1 cellular context compared by ENCODE assay signal in the genomic region with DNA sequence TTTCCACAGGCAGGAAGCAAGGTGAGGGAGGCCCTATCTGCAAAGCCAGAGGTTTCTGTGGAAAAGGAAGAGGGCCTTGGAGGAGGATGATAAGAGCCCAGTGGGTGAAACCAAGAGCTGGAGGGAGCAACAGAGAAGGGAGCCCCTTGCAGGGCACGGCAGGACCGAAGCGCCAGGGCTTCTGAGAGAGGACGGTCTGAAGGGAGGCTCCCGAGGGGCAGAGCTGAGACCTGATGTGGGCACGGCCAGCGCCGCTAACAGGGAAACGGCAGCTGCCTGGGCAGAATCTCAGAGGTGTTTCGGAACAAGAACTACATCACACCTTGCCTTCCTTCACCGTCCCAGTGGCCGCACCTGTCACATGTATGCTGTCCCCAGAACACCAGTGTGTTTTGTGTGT.
TF ChIP-seq lines count a peak whose summit lies in the region.

No MANE protein-coding gene starts in this region.

TF ChIP-seq in H1, 55 proteins besides CTCF, POLR2A, EP300 and RAD21:
- TF ChIP-seq, protein P1, sequence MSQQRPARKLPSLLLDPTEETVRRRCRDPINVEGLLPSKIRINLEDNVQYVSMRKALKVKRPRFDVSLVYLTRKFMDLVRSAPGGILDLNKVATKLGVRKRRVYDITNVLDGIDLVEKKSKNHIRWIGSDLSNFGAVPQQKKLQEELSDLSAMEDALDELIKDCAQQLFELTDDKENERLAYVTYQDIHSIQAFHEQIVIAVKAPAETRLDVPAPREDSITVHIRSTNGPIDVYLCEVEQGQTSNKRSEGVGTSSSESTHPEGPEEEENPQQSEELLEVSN (IDR thresholded peaks at IDR 0.05): no peak
- TF ChIP-seq RFX5 (IDR thresholded peaks at IDR 0.05; ENCODE audit: borderline replicate concordance, low read depth, low read length): no peak
- TF ChIP-seq, protein P2, sequence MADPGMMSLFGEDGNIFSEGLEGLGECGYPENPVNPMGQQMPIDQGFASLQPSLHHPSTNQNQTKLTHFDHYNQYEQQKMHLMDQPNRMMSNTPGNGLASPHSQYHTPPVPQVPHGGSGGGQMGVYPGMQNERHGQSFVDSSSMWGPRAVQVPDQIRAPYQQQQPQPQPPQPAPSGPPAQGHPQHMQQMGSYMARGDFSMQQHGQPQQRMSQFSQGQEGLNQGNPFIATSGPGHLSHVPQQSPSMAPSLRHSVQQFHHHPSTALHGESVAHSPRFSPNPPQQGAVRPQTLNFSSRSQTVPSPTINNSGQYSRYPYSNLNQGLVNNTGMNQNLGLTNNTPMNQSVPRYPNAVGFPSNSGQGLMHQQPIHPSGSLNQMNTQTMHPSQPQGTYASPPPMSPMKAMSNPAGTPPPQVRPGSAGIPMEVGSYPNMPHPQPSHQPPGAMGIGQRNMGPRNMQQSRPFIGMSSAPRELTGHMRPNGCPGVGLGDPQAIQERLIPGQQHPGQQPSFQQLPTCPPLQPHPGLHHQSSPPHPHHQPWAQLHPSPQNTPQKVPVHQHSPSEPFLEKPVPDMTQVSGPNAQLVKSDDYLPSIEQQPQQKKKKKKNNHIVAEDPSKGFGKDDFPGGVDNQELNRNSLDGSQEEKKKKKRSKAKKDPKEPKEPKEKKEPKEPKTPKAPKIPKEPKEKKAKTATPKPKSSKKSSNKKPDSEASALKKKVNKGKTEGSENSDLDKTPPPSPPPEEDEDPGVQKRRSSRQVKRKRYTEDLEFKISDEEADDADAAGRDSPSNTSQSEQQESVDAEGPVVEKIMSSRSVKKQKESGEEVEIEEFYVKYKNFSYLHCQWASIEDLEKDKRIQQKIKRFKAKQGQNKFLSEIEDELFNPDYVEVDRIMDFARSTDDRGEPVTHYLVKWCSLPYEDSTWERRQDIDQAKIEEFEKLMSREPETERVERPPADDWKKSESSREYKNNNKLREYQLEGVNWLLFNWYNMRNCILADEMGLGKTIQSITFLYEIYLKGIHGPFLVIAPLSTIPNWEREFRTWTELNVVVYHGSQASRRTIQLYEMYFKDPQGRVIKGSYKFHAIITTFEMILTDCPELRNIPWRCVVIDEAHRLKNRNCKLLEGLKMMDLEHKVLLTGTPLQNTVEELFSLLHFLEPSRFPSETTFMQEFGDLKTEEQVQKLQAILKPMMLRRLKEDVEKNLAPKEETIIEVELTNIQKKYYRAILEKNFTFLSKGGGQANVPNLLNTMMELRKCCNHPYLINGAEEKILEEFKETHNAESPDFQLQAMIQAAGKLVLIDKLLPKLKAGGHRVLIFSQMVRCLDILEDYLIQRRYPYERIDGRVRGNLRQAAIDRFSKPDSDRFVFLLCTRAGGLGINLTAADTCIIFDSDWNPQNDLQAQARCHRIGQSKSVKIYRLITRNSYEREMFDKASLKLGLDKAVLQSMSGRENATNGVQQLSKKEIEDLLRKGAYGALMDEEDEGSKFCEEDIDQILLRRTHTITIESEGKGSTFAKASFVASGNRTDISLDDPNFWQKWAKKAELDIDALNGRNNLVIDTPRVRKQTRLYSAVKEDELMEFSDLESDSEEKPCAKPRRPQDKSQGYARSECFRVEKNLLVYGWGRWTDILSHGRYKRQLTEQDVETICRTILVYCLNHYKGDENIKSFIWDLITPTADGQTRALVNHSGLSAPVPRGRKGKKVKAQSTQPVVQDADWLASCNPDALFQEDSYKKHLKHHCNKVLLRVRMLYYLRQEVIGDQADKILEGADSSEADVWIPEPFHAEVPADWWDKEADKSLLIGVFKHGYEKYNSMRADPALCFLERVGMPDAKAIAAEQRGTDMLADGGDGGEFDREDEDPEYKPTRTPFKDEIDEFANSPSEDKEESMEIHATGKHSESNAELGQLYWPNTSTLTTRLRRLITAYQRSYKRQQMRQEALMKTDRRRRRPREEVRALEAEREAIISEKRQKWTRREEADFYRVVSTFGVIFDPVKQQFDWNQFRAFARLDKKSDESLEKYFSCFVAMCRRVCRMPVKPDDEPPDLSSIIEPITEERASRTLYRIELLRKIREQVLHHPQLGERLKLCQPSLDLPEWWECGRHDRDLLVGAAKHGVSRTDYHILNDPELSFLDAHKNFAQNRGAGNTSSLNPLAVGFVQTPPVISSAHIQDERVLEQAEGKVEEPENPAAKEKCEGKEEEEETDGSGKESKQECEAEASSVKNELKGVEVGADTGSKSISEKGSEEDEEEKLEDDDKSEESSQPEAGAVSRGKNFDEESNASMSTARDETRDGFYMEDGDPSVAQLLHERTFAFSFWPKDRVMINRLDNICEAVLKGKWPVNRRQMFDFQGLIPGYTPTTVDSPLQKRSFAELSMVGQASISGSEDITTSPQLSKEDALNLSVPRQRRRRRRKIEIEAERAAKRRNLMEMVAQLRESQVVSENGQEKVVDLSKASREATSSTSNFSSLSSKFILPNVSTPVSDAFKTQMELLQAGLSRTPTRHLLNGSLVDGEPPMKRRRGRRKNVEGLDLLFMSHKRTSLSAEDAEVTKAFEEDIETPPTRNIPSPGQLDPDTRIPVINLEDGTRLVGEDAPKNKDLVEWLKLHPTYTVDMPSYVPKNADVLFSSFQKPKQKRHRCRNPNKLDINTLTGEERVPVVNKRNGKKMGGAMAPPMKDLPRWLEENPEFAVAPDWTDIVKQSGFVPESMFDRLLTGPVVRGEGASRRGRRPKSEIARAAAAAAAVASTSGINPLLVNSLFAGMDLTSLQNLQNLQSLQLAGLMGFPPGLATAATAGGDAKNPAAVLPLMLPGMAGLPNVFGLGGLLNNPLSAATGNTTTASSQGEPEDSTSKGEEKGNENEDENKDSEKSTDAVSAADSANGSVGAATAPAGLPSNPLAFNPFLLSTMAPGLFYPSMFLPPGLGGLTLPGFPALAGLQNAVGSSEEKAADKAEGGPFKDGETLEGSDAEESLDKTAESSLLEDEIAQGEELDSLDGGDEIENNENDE (IDR thresholded peaks at IDR 0.05; ENCODE audit: insufficient replicate concordance, low read length): no peak
- TF ChIP-seq ASH2L (IDR thresholded peaks at IDR 0.05; ENCODE audit: low read length): no peak
- TF ChIP-seq MAFK (IDR thresholded peaks at IDR 0.05; ENCODE audit: low read depth, low read length): no peak
- no peak for TF ChIP-seq RXRA (IDR thresholded peaks at IDR 0.05; ENCODE audit: insufficient read depth, low read depth, low read length)
- no peak for TF ChIP-seq KDM1A (IDR thresholded peaks at IDR 0.05; ENCODE audit: borderline replicate concordance, low read length)
- no peak for TF ChIP-seq SP2 (IDR thresholded peaks at IDR 0.05; ENCODE audit: low read length)
- TF ChIP-seq CTBP2 (IDR thresholded peaks at IDR 0.05; ENCODE audit: borderline replicate concordance, insufficient read depth, insufficient read length, low read length): no peak
- TF ChIP-seq BCL11A (IDR thresholded peaks at IDR 0.05; ENCODE audit: low read depth in 2 of 2, low read length in 2 of 2): no peak
- no peak for TF ChIP-seq NANOG (IDR thresholded peaks at IDR 0.05; ENCODE audit: insufficient read depth, low read depth, low read length, poor library complexity, severe bottlenecking)
